In the genomic region with DNA sequence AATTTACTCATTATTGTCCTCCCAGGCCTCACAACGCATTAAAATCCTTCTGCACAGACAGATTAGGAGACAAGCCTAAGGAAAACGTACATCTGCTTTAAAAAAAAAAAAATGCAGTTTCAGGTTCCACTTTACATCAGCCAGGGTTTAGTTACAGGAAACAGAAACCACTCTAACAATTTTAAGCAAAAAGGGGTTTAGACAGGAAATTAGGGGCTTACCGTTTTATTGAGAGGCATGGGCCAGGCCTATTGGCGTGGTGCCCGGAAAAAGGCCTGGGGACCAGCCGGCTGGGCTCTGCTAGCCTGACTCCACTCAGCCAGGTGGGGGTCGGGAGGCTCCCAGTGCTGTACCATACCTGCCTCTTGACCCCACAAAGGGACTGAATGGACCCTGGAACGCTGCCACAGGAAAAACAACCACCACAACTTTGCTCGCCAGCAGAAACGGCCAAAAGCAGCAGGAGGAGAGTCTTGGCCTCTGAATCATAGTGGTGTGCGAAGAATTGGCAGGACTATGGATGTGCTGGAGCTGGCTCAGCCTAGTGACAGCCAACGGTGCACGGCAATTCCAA, we compare ENCODE assay signal across 8 cellular contexts.
DNase-seq lines count a peak whose midpoint lies in the region; ATAC-seq, FAIRE-seq and TF ChIP-seq lines count a peak whose summit lies in the region.

No MANE protein-coding gene starts in this region.

- H3K27me3 Mint-ChIP-seq in astrocyte (ENCODE audit: low read depth, unreplicated experiment), result peaks cover 13% of the 10 kb centered on the region

- H3K4me1 ChIP-seq in SJSA1 (replicated peaks), result peaks cover 65% of the 10 kb centered on the region
- H3K4me1 ChIP-seq in astrocyte (ENCODE audit: insufficient read depth, low read length), result peaks cover 36% of the 10 kb centered on the region

- H3K79me2 ChIP-seq in astrocyte (ENCODE audit: insufficient read depth, low read length), result no peaks in the 10 kb centered on the region

- H2AFZ ChIP-seq in astrocyte (ENCODE audit: low read depth, low read length), result peak overlapping the region; percentile 43

- H3K9ac ChIP-seq in astrocyte (ENCODE audit: low read length), result peak overlapping the region; percentile 84

- no peak for FAIRE-seq in astrocyte (lab: Jason Lieb, UNC)

- H3K27ac ChIP-seq in SJSA1 (peak overlapping the region; percentile 96), astrocyte (ENCODE audit: low read depth, low read length) (peak overlapping the region; percentile 98)

- peak overlapping the region; percentile 71 for H3K4me2 ChIP-seq in astrocyte (ENCODE audit: low read length)

- peak; percentile 68 for ATAC-seq in GM21717 (IDR thresholded peaks at IDR 0.05; ENCODE audit: unreplicated experiment)

- H3K4me3 ChIP-seq in Jurkat, Clone E6-1 (ENCODE audit: low read length), result peak overlapping the region; percentile 16
- H3K4me3 ChIP-seq in SJSA1 (no peak overlapping the region), astrocyte (ENCODE audit: insufficient read depth, low read depth, low read length) (peak overlapping the region; percentile 6)

- H3K27me3 ChIP-seq in SJSA1 (replicated peaks) (no peaks in the 10 kb centered on the region), astrocyte (ENCODE audit: insufficient read depth, low read length) (no peaks in the 10 kb centered on the region)

- no peaks in the 10 kb centered on the region for H3K9me3 ChIP-seq in SJSA1 (replicated peaks)
- peaks cover 6% of the 10 kb centered on the region for H3K9me3 ChIP-seq in astrocyte (ENCODE audit: insufficient read depth, low read depth, low read length)

- TF ChIP-seq CTCF in astrocyte (IDR thresholded peaks at IDR 0.05; ENCODE audit: insufficient read depth, low read depth, low read length), result no peak

- H4K20me1 ChIP-seq in astrocyte (ENCODE audit: insufficient read depth, low read length), result no peaks in the 10 kb centered on the region

- H3K36me3 Mint-ChIP-seq in astrocyte (ENCODE audit: low read depth, unreplicated experiment), result no peaks in the 10 kb centered on the region

- H3K27ac Mint-ChIP-seq in astrocyte (ENCODE audit: unreplicated experiment), result no peak overlapping the region

- peak overlapping the region; percentile 55 for H3K4me3 Mint-ChIP-seq in astrocyte (ENCODE audit: unreplicated experiment)

- H3K9me3 Mint-ChIP-seq in astrocyte (ENCODE audit: unreplicated experiment), result peaks cover 9% of the 10 kb centered on the region

- peaks cover 13% of the 10 kb centered on the region for H3K4me1 Mint-ChIP-seq in astrocyte (ENCODE audit: low read depth, unreplicated experiment)

- H3K36me3 ChIP-seq in SJSA1 (no peaks in the 10 kb centered on the region), astrocyte (ENCODE audit: insufficient read depth, low read length) (no peaks in the 10 kb centered on the region)

- peak; percentile 70 for DNase-seq in GF-D8 (lab: John Stamatoyannopoulos, UW)
- DNase-seq in Jurkat, Clone E6-1 (ENCODE audit: low read depth, low spot score), result peak; percentile 81
- peak; percentile 85 to 86 for DNase-seq in SJSA1 (ENCODE audit: low read depth in 1 of 2, low spot score in 2 of 2)
- peak; percentile 98 for DNase-seq in astrocyte (ENCODE audit: low read depth)
- DNase-seq in kidney glomerular epithelial cell (lab: John Stamatoyannopoulos, UW), result peak; percentile 80
- DNase-seq in stimulated activated CD4-positive, alpha-beta T cell treated with anti-CD3 and anti-CD28 coated beads, Interleukin-2, amount 100 ng/mL, for 48 hours, result peak; percentile 19 to 26
- DNase-seq in NCI-H510A treated with DMSO at 0.1 percent for 48 hours (lab: John Stamatoyannopoulos, UW), result no peak
